11 cellular contexts compared by ENCODE assay signal in genomic region chr2:36562973-36563532, GRCh38. TPM values are rescaled to one million over a fixed set of nuclear protein-coding genes. Genes with fewer than 3 reads are reported as not detected.
DNase-seq lines count a peak whose midpoint lies in the region; TF ChIP-seq lines count a peak whose summit lies in the region.
"Had no signal": no experiment of that assay in that cellular context is flagged by ENCODE, and none has a peak within 500 bp of the region (broad histone marks: within the 10 kb centered on the region; RNA-seq: fewer than 3 reads in every experiment).

No MANE protein-coding gene starts in this region.

- H3K36me3 ChIP-seq in GM23248 (ENCODE audit: low read depth) (peaks cover 26% of the 10 kb centered on the region), fibroblast of lung (ENCODE audit: control insufficient read depth, insufficient read depth, low read length) (peaks cover 5% of the 10 kb centered on the region), prostate gland (no peaks in the 10 kb centered on the region)

- H3K9ac ChIP-seq in GM23248 (peak overlapping the region; percentile 63), fibroblast of lung (ENCODE audit: insufficient read depth, low read length) (no peak overlapping the region)

- H3K27me3 ChIP-seq in GM23248 (replicated peaks; ENCODE audit: insufficient read depth) (no peaks in the 10 kb centered on the region), fibroblast of lung (ENCODE audit: control insufficient read depth, insufficient read depth, low read length) (no peaks in the 10 kb centered on the region), prostate gland (replicated peaks; ENCODE audit: insufficient read depth) (no peaks in the 10 kb centered on the region)

- H3K4me1 ChIP-seq in GM23248 (ENCODE audit: insufficient read depth) (peaks cover 72% of the 10 kb centered on the region), fibroblast of lung (ENCODE audit: control insufficient read depth, extremely low read depth, insufficient read depth, low read length) (peaks cover 21% of the 10 kb centered on the region), prostate gland (replicated peaks) (no peaks in the 10 kb centered on the region)

- DNase-seq in GM23248 = peak; percentile 73
- DNase-seq in RWPE1 (ENCODE audit: low spot score) = no peak
- DNase-seq in fibroblast of lung (ENCODE audit: low read depth in 2 of 2) = peak; percentile 39 to 72
- DNase-seq in putamen (ENCODE audit: low spot score) = peak; percentile 72
- no peak for DNase-seq in prostate gland (ENCODE audit: low spot score)
- no peak for DNase-seq in NCI-H2227 treated with DMSO at 0.1 percent for 48 hours (lab: John Stamatoyannopoulos, UW)
- no peak for DNase-seq in DMS114 treated with DMSO at 0.1 percent for 48 hours (lab: John Stamatoyannopoulos, UW; ENCODE audit: unreplicated experiment)
- no peak for DNase-seq in cerebellar nuclear complex (lab: John Stamatoyannopoulos, UW)
- DNase-seq: activated naive CD4-positive, alpha-beta T cell treated with anti-CD3 and anti-CD28 coated beads, Interleukin-2, amount 10 ng/mL, durations not matched to agents 7 days and 5 days; GDM1; NCI-H2171 had no signal

- TF ChIP-seq CTCF in RWPE1 (conservative IDR thresholded peaks at IDR 0.05; ENCODE audit: low read depth) (no peak), fibroblast of lung (conservative IDR thresholded peaks at IDR 0.05 in 1 of 2, IDR thresholded peaks at IDR 0.05 in 1 of 2; ENCODE audit: low read depth in 1 of 2, low read length in 2 of 2) (no peak), prostate gland (IDR thresholded peaks at IDR 0.05) (no peak)

- H3K4me2 ChIP-seq in GM23248 (ENCODE audit: unreplicated experiment) = peak overlapping the region; percentile 78
- peak overlapping the region; percentile 72 for H3K4me2 ChIP-seq in fibroblast of lung (ENCODE audit: extremely low read depth, insufficient read depth, low read length)

- WGBS in GM23248 (ENCODE audit: low coverage in 1 of 2, low lambda C conversion rate in 2 of 2, missing lambda C conversion rate in 2 of 2), 2 experiments = 25 to 27% methylated on average over 3 of the region's 3 CpGs
- WGBS in prostate gland = 73% methylated on average over 3 of the region's 3 CpGs

- in situ Hi-C loops in GM23248 (cut with MboI) = loop anchor here (25.0 kb wide), 1 partner anchor 224 kb away; no protein-coding TSS in a partner anchor

- H3K27ac ChIP-seq in GM23248 = peak overlapping the region; percentile 91
- H3K27ac ChIP-seq in RWPE1 = peak overlapping the region; percentile 58; the same call in 1 of the 2 replicates
- peak overlapping the region; percentile 80 for H3K27ac ChIP-seq in fibroblast of lung (ENCODE audit: insufficient read depth, low read length)
- H3K27ac ChIP-seq in prostate gland = no peak overlapping the region

- H3K4me3 ChIP-seq in GM23248 = peak overlapping the region; percentile 41
- peak overlapping the region in 3 of 4 experiments; percentile 6 to 30 (median 21) for H3K4me3 ChIP-seq in fibroblast of lung (replicated peaks in 1 of 4; ENCODE audit: control extremely low read depth in 1 of 4, insufficient read depth in 1 of 4, low read depth in 3 of 4, low read length in 4 of 4)
- H3K4me3 ChIP-seq in prostate gland = no peak overlapping the region

- CTCF ChIA-PET in RWPE1 (lab: Yijun Ruan, JAX) = interaction anchor here (0.6 kb wide), 1 partner anchor 217 kb away, joined by 5 read pairs; no protein-coding TSS in a partner anchor

- POLR2A ChIA-PET in RWPE1 (lab: Yijun Ruan, JAX; ENCODE audit: low non-redundant PET) = interaction anchor here (0.7 kb wide), 1 partner anchor 12 kb away, joined by 3 read pairs; no protein-coding TSS in a partner anchor

- H3K9me3 ChIP-seq in GM23248 (ENCODE audit: low read depth) (no peaks in the 10 kb centered on the region), fibroblast of lung (ENCODE audit: control insufficient read depth, insufficient read depth, low read depth, low read length) (no peaks in the 10 kb centered on the region), prostate gland (no peaks in the 10 kb centered on the region)

- no peak for TF ChIP-seq POLR2A in prostate gland (IDR thresholded peaks at IDR 0.05)

- no peaks in the 10 kb centered on the region for H3K9me2 ChIP-seq in GM23248 (ENCODE audit: insufficient read depth)

- H2AFZ ChIP-seq in GM23248 = no peak overlapping the region
- no peak overlapping the region for H2AFZ ChIP-seq in fibroblast of lung (ENCODE audit: low read length)

- H3K79me2 ChIP-seq in GM23248 (ENCODE audit: insufficient read depth) = peaks cover 71% of the 10 kb centered on the region
- peaks cover 44% of the 10 kb centered on the region for H3K79me2 ChIP-seq in fibroblast of lung (ENCODE audit: control insufficient read depth, insufficient read depth, low read length)

- H4K20me1 ChIP-seq in GM23248 (ENCODE audit: insufficient read depth) (no peaks in the 10 kb centered on the region), fibroblast of lung (ENCODE audit: control insufficient read depth, extremely low read depth, insufficient read depth, low read length) (no peaks in the 10 kb centered on the region)

- H3F3A ChIP-seq in GM23248 (ENCODE audit: insufficient read depth) = peaks cover 79% of the 10 kb centered on the region

- intact Hi-C loops in prostate gland (cut with DNase I) = no loop called here

RNA-seq across cellular contexts. Expression of gene FEZ2, which starts 34.9 kb away (rescaled TPM):
- 86.2 and 93.2 TPM in 2 replicates for total RNA-seq in GM23248 (2014; rRNA removed; shearing (Covaris generic))
- polyA plus RNA-seq in GM23248 (2016; fragmentation: Nextera tagmentation; extraction: Ambion mirVana) (48.8 and 50.5 TPM in 2 replicates), fibroblast of lung (59.7 and 86.9 TPM in 2 replicates)
- total RNA-seq in fibroblast of lung (55.2 and 64.7 TPM in 2 replicates), prostate gland (10 to 100 TPM; 37.5 to 49.8 TPM)
- polyA plus RNA-seq in fibroblast of lung (2012) = 56.6 and 73.1 TPM in 2 replicates
- polyA minus RNA-seq in fibroblast of lung (ENCODE audit: low replicate concordance) = 4.0 and 7.9 TPM in 2 replicates

Comparison
In these comparisons a context has a peak if more than half of its experiments do, and no peak if none do; other contexts are left out.
1. DNase-seq: peak in GM23248 (single experiment), fibroblast of lung (2 of 2) and putamen (single experiment); none in RWPE1 (single experiment), prostate gland (single experiment), NCI-H2227 treated with DMSO at 0.1 percent for 48 hours (single experiment), DMS114 treated with DMSO at 0.1 percent for 48 hours (single experiment) and cerebellar nuclear complex (0 of 2).
2. H3K27ac ChIP-seq: peak in GM23248 (single experiment), RWPE1 (single experiment) and fibroblast of lung (single experiment); none in prostate gland (0 of 2).
3. H3K4me3 ChIP-seq: peak in GM23248 (single experiment) and fibroblast of lung (3 of 4); none in prostate gland (0 of 2).